In genomic region chr6:107511410-107512070, GRCh38 we compare ENCODE assay signal across 22 cellular contexts. TPM values are rescaled to one million over a fixed set of nuclear protein-coding genes. Genes with fewer than 3 reads are reported as not detected.
DNase-seq lines count a peak whose midpoint lies in the region; ATAC-seq, FAIRE-seq and TF ChIP-seq lines count a peak whose summit lies in the region.
"Had no signal": no experiment of that assay in that cellular context is flagged by ENCODE, and none has a peak within 500 bp of the region (broad histone marks: within the 10 kb centered on the region; RNA-seq: fewer than 3 reads in every experiment).

No MANE protein-coding gene starts in this region.

- CTCF ChIA-PET in H1 (lab: Charles Lee; ENCODE audit: partially characterized antibody): interaction anchor here (0.6 kb wide), 1 partner anchor 88 kb away, joined by 5 read pairs; no protein-coding TSS in a partner anchor

- H3K23ac ChIP-seq in H1 (ENCODE audit: insufficient read length): no peak overlapping the region
- no peak overlapping the region for H3K23ac ChIP-seq in mesenchymal stem cell (ENCODE audit: low read length in 2 of 2)

- peak; percentile 77 for DNase-seq in NCI-H69 (lab: John Stamatoyannopoulos, UW)
- DNase-seq in H1 (ENCODE audit: low read depth in 1 of 2, low spot score in 2 of 2): no peak
- DNase-seq in mesenchymal stem cell: peak; percentile 48
- DNase-seq in gastrocnemius medialis: peak; percentile 57 to 73
- DNase-seq in NCI-H187 (lab: John Stamatoyannopoulos, UW): no peak
- no peak for DNase-seq in AG08395 (ENCODE audit: low spot score)
- DNase-seq: activated CD4-positive, alpha-beta T cell treated with anti-CD3 and anti-CD28 coated beads for 36 hours; activated naive CD8-positive, alpha-beta T cell treated with anti-CD3 and anti-CD28 coated beads for 36 hours; brain microvascular endothelial cell; CD4-positive, alpha-beta memory T cell; colonic mucosa; mammary epithelial cell; naive thymus-derived CD4-positive, alpha-beta T cell; NCI-H2029; stimulated activated CD4-positive, alpha-beta T cell treated with anti-CD3 and anti-CD28 coated beads, Interleukin-4, amount 100 ng/mL, for 1 hour; stimulated activated naive CD8-positive, alpha-beta T cell treated with anti-CD3 and anti-CD28 coated beads, Interleukin-15, Interleukin-2, amounts not matched to agents 100 U/mL and 50 U/mL, for 24 hours; trophoblast cell had no signal

- FAIRE-seq in H1 (lab: Jason Lieb, UNC): no peak
- FAIRE-seq: G401.6, islet of Langerhans had no signal

- H3K9me3 ChIP-seq in H1 (ENCODE audit: insufficient read depth in 2 of 2, low read depth in 1 of 2, low read length in 1 of 2) (no peaks in the 10 kb centered on the region), mesenchymal stem cell (ENCODE audit: control insufficient read depth, low read length) (peaks cover 18% of the 10 kb centered on the region), gastrocnemius medialis (no peaks in the 10 kb centered on the region)
- H3K9me3 ChIP-seq: colonic mucosa had no signal

- no peak overlapping the region for H4K8ac ChIP-seq in H1 (ENCODE audit: extremely low read depth, insufficient read depth, low read length)
- H4K8ac ChIP-seq in mesenchymal stem cell (ENCODE audit: low read length): no peak overlapping the region

- H2BK12ac ChIP-seq in H1 (ENCODE audit: low read depth, low read length): peak overlapping the region; percentile 73; the same call in 1 of the 2 replicates
- no peak overlapping the region for H2BK12ac ChIP-seq in mesenchymal stem cell (ENCODE audit: low read length in 2 of 2)

- H2AFZ ChIP-seq in H1 (ENCODE audit: low read length): no peak overlapping the region
- no peak overlapping the region for H2AFZ ChIP-seq in mesenchymal stem cell (ENCODE audit: low read depth, low read length)

- no peaks in the 10 kb centered on the region for H4K20me1 ChIP-seq in H1 (replicated peaks in 1 of 2; ENCODE audit: control insufficient read depth in 1 of 2, insufficient read depth in 2 of 2, low read length in 2 of 2)

- H3K36me3 ChIP-seq in H1 (ENCODE audit: control insufficient read depth in 2 of 4, insufficient read depth in 4 of 4, low read length in 3 of 4) (no peaks in the 10 kb centered on the region), mesenchymal stem cell (ENCODE audit: control insufficient read depth in 1 of 2, insufficient read depth in 2 of 2, low read depth in 1 of 2, low read length in 2 of 2) (peaks cover 0 to 50% of the 10 kb centered on the region in 2 experiments), gastrocnemius medialis (peaks cover 0 to 2% of the 10 kb centered on the region in 2 donors)
- H3K36me3 ChIP-seq: brain microvascular endothelial cell, colonic mucosa had no signal

- peak overlapping the region; percentile 67 for H2BK20ac ChIP-seq in H1 (ENCODE audit: low read length)

- H2BK120ac ChIP-seq in H1 (replicated peaks; ENCODE audit: low read depth, low read length) (no peak overlapping the region), mesenchymal stem cell (ENCODE audit: low read depth, low read length) (no peak overlapping the region)

- no peak for TF ChIP-seq POLR2A in H1 (IDR thresholded peaks at IDR 0.05; ENCODE audit: control extremely low read depth in 1 of 2, low read depth in 2 of 2, low read length in 2 of 2)
- no peak for TF ChIP-seq POLR2A in gastrocnemius medialis (IDR thresholded peaks at IDR 0.05)

- H3K18ac ChIP-seq in H1 (ENCODE audit: extremely low read depth, low read length) (no peak overlapping the region), mesenchymal stem cell (ENCODE audit: low read depth in 1 of 2, low read length in 2 of 2) (no peak overlapping the region)

- H3K79me1 ChIP-seq in H1 (ENCODE audit: low read depth, low read length) (no peaks in the 10 kb centered on the region), mesenchymal stem cell (replicated peaks; ENCODE audit: low read length, poor library complexity, severe bottlenecking) (no peaks in the 10 kb centered on the region)

- no peaks in the 10 kb centered on the region for H3K79me2 ChIP-seq in H1 (ENCODE audit: control insufficient read depth in 1 of 2, insufficient read depth in 2 of 2, low read length in 2 of 2)

- WGBS in H1 (ENCODE audit: extremely low coverage in 1 of 2, insufficient coverage in 1 of 2, insufficient read length in 1 of 2, insufficient replicate concordance in 2 of 2, low coverage in 1 of 2, low lambda C conversion rate in 2 of 2, missing lambda C conversion rate in 1 of 2), 2 experiments: 82% methylated on average over 7 of the region's 7 CpGs; no CpG with 5 or more reads in 1 of the 2 experiments
- WGBS in mesenchymal stem cell: 83% methylated on average over 6 of the region's 7 CpGs

- H2BK15ac ChIP-seq in H1 (ENCODE audit: low read length): 0 out of 2 replicates have a peak overlapping the region, but pooled peaks have one; percentile 76
- H2BK15ac ChIP-seq in mesenchymal stem cell (ENCODE audit: low read depth, poor library complexity, severe bottlenecking): no peak overlapping the region

- POLR2A ChIA-PET in H1 (lab: Charles Lee; ENCODE audit: partially characterized antibody): interaction anchor here (0.9 kb wide), 1 partner anchor 104 kb away, joined by 3 read pairs; no protein-coding TSS in a partner anchor

- no peak overlapping the region for H3K56ac ChIP-seq in H1 (replicated peaks; ENCODE audit: insufficient read length, low read depth, low read length)

- H3K27me3 ChIP-seq in H1 (replicated peaks in 1 of 4; ENCODE audit: control insufficient read depth in 3 of 4, extremely low read depth in 1 of 4, insufficient read depth in 3 of 4, low read length in 3 of 4): no peaks in the 10 kb centered on the region
- no peaks in the 10 kb centered on the region for H3K27me3 ChIP-seq in mesenchymal stem cell (ENCODE audit: control insufficient read depth in 1 of 2, insufficient read depth in 1 of 2, low read length in 2 of 2)
- H3K27me3 ChIP-seq in gastrocnemius medialis: no peaks in the 10 kb centered on the region
- H3K27me3 ChIP-seq: brain microvascular endothelial cell, colonic mucosa had no signal

- peak overlapping the region; percentile 75 for H4K91ac ChIP-seq in H1 (replicated peaks; ENCODE audit: insufficient read length, low read length)
- H4K91ac ChIP-seq in mesenchymal stem cell (ENCODE audit: low read length): no peak overlapping the region

- H2BK5ac ChIP-seq in H1 (ENCODE audit: low read depth, low read length) (peak overlapping the region; percentile 76; the same call in 1 of the 2 replicates), mesenchymal stem cell (ENCODE audit: low read depth, low read length, poor library complexity, severe bottlenecking) (no peak overlapping the region)

- H4K5ac ChIP-seq in H1 (ENCODE audit: insufficient read length, low read depth, low read length): no peak overlapping the region

- intact Hi-C loops in gastrocnemius medialis (cut with DNase I; ENCODE audit: low total_unique reads): no loop called here

- TF ChIP-seq EP300 in H1 (IDR thresholded peaks at IDR 0.05; ENCODE audit: borderline replicate concordance in 1 of 2, low read depth in 2 of 2, low read length in 2 of 2): no peak

- ATAC-seq in gastrocnemius medialis (peak; percentile 87 to 96), HG02981 (IDR thresholded peaks at IDR 0.05; ENCODE audit: unreplicated experiment) (no peak), GM21529 (IDR thresholded peaks at IDR 0.05; ENCODE audit: unreplicated experiment) (no peak)
- ATAC-seq: activated CD4-positive, alpha-beta T cell treated with anti-CD3 and anti-CD28 coated beads for 36 hours; naive thymus-derived CD4-positive, alpha-beta T cell; stimulated activated naive CD8-positive, alpha-beta T cell treated with anti-CD3 and anti-CD28 coated beads, Interleukin-15, Interleukin-2, amounts not matched to agents 100 U/mL and 50 U/mL, for 24 hours had no signal

- H3K4me1 ChIP-seq in H1 (replicated peaks in 1 of 4; ENCODE audit: control insufficient read depth in 3 of 4, insufficient read depth in 4 of 4, low read length in 3 of 4) (peaks cover 5 to 11% (median 7%) of the 10 kb centered on the region in 4 experiments), mesenchymal stem cell (ENCODE audit: control insufficient read depth, insufficient read depth, low read depth, low read length) (no peaks in the 10 kb centered on the region), gastrocnemius medialis (peaks cover 10 to 17% of the 10 kb centered on the region in 2 donors)
- H3K4me1 ChIP-seq: colonic mucosa had no signal

- no peak overlapping the region for H3K14ac ChIP-seq in H1 (ENCODE audit: insufficient read length)
- no peak overlapping the region for H3K14ac ChIP-seq in mesenchymal stem cell (ENCODE audit: low read length in 2 of 2)

- H2AK5ac ChIP-seq in H1 (ENCODE audit: low read depth, low read length): peak overlapping the region; percentile 98
- no peak overlapping the region for H2AK5ac ChIP-seq in mesenchymal stem cell (ENCODE audit: low read length, severe bottlenecking)

- H3K4me2 ChIP-seq in H1 (ENCODE audit: insufficient read depth in 1 of 2, low read depth in 2 of 2, low read length in 2 of 2): peak overlapping the region in 1 of 2 experiments; percentile 43; a peak in 1 of 4 replicates
- H3K4me2 ChIP-seq in mesenchymal stem cell (ENCODE audit: low read length, poor library complexity, severe bottlenecking): no peak overlapping the region

- in situ Hi-C loops in gastrocnemius medialis (cut with MboI; ENCODE audit: low sequenced_read_pairs in 4 of 4): no loop called here

- H3K9ac ChIP-seq in H1 (replicated peaks in 1 of 4; ENCODE audit: extremely low read depth in 1 of 4, low read depth in 3 of 4, low read length in 3 of 4) (no peak overlapping the region; a peak in 1 of 7 replicates), mesenchymal stem cell (ENCODE audit: low read length) (peak overlapping the region; percentile 19)

- TF ChIP-seq RAD21 in H1 (IDR thresholded peaks at IDR 0.05 in 1 of 2, conservative IDR thresholded peaks at IDR 0.05 in 1 of 2; ENCODE audit: low read depth in 2 of 2, low read length in 2 of 2): no peak

- no peak overlapping the region for H3K4me3 ChIP-seq in H1 (ENCODE audit: extremely low read depth in 1 of 4, insufficient read depth in 2 of 4, low read depth in 3 of 4, low read length in 4 of 4)
- H3K4me3 ChIP-seq in mesenchymal stem cell (ENCODE audit: insufficient read depth in 1 of 2, low read depth in 1 of 2, low read length in 2 of 2): peak overlapping the region in 1 of 2 experiments; percentile 17
- H3K4me3 ChIP-seq in gastrocnemius medialis: no peak overlapping the region
- H3K4me3 ChIP-seq: colonic mucosa had no signal

- no peak overlapping the region for H3K27ac ChIP-seq in H1 (ENCODE audit: low read depth, low read length)
- no peak overlapping the region for H3K27ac ChIP-seq in mesenchymal stem cell (ENCODE audit: low read length, poor library complexity, severe bottlenecking)
- peak overlapping the region; percentile 36 to 71 (median 57) for H3K27ac ChIP-seq in gastrocnemius medialis
- H3K27ac ChIP-seq: brain microvascular endothelial cell, colonic mucosa, HL-60 had no signal

- no peak for TF ChIP-seq CTCF in H1 (IDR thresholded peaks at IDR 0.05; ENCODE audit: control extremely low read depth in 1 of 3, insufficient read depth in 1 of 3, low read depth in 1 of 3, low read length in 3 of 3)
- no peak for TF ChIP-seq CTCF in gastrocnemius medialis (IDR thresholded peaks at IDR 0.05 in 4 of 5, conservative IDR thresholded peaks at IDR 0.05 in 1 of 5)

- H3K4ac ChIP-seq in H1 (replicated peaks; ENCODE audit: insufficient read length, low read depth, low read length): no peak overlapping the region
- no peak overlapping the region for H3K4ac ChIP-seq in mesenchymal stem cell (ENCODE audit: low read depth in 1 of 2, low read length in 2 of 2)

- H3K23me2 ChIP-seq in H1 (ENCODE audit: low read depth, low read length): no peaks in the 10 kb centered on the region

RNA-seq across cellular contexts. Expression of gene SOBP, which starts 21.6 kb away (rescaled TPM):
- total RNA-seq in H1 (2021; fragmentation: NEBNext Ultra II Directional; extraction: Animal tissue kit (Norgen Biotek cat#: 25700)): 6.2 and 7.4 TPM in 2 replicates
- 0.45 and 0.55 TPM in 2 replicates for polyA plus RNA-seq in H1 (2011; rRNA removed)
- polyA plus RNA-seq in H1 (2011; cell fraction: cytosol; rRNA removed): 0.56 TPM
- polyA plus RNA-seq in H1 (2011; cell fraction: nucleus; rRNA removed): 1.4 TPM
- 2.3 to 2.9 TPM (median 2.7 TPM) in 4 replicates for polyA plus RNA-seq in H1 (2012, experiment 1 of 2)
- 2.0 TPM for polyA plus RNA-seq in H1 (2012, experiment 2 of 2)
- 2.7 TPM for polyA plus RNA-seq in H1 (2013, experiment 1 of 2)
- 2.5 TPM for polyA plus RNA-seq in H1 (2013, experiment 2 of 2)
- 1.2 and 2.4 TPM in 2 replicates for polyA minus RNA-seq in H1 (2011; rRNA and poly(A)+ RNA removed)
- 4.0 TPM for polyA minus RNA-seq in H1 (2011; cell fraction: cytosol; rRNA and poly(A)+ RNA removed)
- polyA minus RNA-seq in H1 (2011; cell fraction: nucleus; rRNA and poly(A)+ RNA removed): 7.0 TPM
- 7.3 TPM for polyA plus RNA-seq in mesenchymal stem cell (2013, experiment 1 of 2)
- polyA plus RNA-seq in mesenchymal stem cell (2013, experiment 2 of 2): 7.3 TPM
- 10 to 100 TPM in 3 of 4 donors, 1 to 10 TPM in 1; 3.8 to 32.5 (median 19.4) TPM for total RNA-seq in gastrocnemius medialis
- total RNA-seq: CD4-positive, alpha-beta memory T cell had no signal
- polyA plus RNA-seq: mammary epithelial cell; naive thymus-derived CD4-positive, alpha-beta T cell had no signal

RNA-seq across cellular contexts. Expression of gene PDSS2, which starts 52.2 kb away (rescaled TPM):
- 15.6 and 16.1 TPM in 2 replicates for total RNA-seq in H1 (2021; fragmentation: NEBNext Ultra II Directional; extraction: Animal tissue kit (Norgen Biotek cat#: 25700))
- 10.7 TPM in 2 replicates for polyA plus RNA-seq in H1 (2011; rRNA removed)
- 10.7 TPM for polyA plus RNA-seq in H1 (2011; cell fraction: cytosol; rRNA removed)
- polyA plus RNA-seq in H1 (2011; cell fraction: nucleus; rRNA removed): 16.1 TPM
- polyA plus RNA-seq in H1 (2012, experiment 1 of 2): 10.0 to 13.8 TPM (median 10.7 TPM) in 4 replicates
- 4.5 TPM for polyA plus RNA-seq in H1 (2012, experiment 2 of 2)
- 8.5 TPM for polyA plus RNA-seq in H1 (2013, experiment 1 of 2)
- 8.2 TPM for polyA plus RNA-seq in H1 (2013, experiment 2 of 2)
- 22.7 and 24.0 TPM in 2 replicates for polyA minus RNA-seq in H1 (2011; rRNA and poly(A)+ RNA removed)
- 11.0 TPM for polyA minus RNA-seq in H1 (2011; cell fraction: cytosol; rRNA and poly(A)+ RNA removed)
- polyA minus RNA-seq in H1 (2011; cell fraction: nucleus; rRNA and poly(A)+ RNA removed): 45.2 TPM
- polyA plus RNA-seq in mesenchymal stem cell (2013, experiment 1 of 2): 8.4 TPM
- polyA plus RNA-seq in mesenchymal stem cell (2013, experiment 2 of 2): 8.9 TPM
- total RNA-seq in gastrocnemius medialis: 10 to 100 TPM in 2 of 4 donors, 1 to 10 TPM in 2; 6.6 to 14.3 (median 10.0) TPM

Comparison
In these comparisons a context has a peak if more than half of its experiments do, and no peak if none do; other contexts are left out.
1. DNase-seq: peak in NCI-H69 (single experiment), mesenchymal stem cell (single experiment) and gastrocnemius medialis (2 of 2); none in H1 (0 of 2), NCI-H187 (0 of 2) and AG08395 (single experiment).
2. H3K27ac ChIP-seq: peak in gastrocnemius medialis (4 of 4); none in H1 (single experiment) and mesenchymal stem cell (single experiment).
3. ATAC-seq: peak in gastrocnemius medialis (2 of 2); none in HG02981 (single experiment) and GM21529 (single experiment).